In genomic region chr10:21396889-21397288, GRCh38 we compare ENCODE assay signal across 1 cellular context.
TF ChIP-seq lines count a peak whose summit lies in the region.

No MANE protein-coding gene starts in this region.

TF ChIP-seq in GM23338, 12 proteins besides CTCF, POLR2A, EP300 and RAD21 (continued from another document):
- TF ChIP-seq REST (IDR thresholded peaks at IDR 0.05; ENCODE audit: unreplicated experiment) (no peak), NANOG (IDR thresholded peaks at IDR 0.05; ENCODE audit: borderline replicate concordance) (no peak), EZH2phosphoT487 (IDR thresholded peaks at IDR 0.05; ENCODE audit: unreplicated experiment) (no peak), STAT1 (IDR thresholded peaks at IDR 0.05; ENCODE audit: unreplicated experiment) (no peak)
